Comparison of ENCODE assay signal across 20 cellular contexts in genomic region chr7:151671514-151671913, GRCh38.
DNase-seq lines count a peak whose midpoint lies in the region; ATAC-seq and TF ChIP-seq lines count a peak whose summit lies in the region.
"Had no signal": no experiment of that assay in that cellular context is flagged by ENCODE, and none has a peak within 500 bp of the region (broad histone marks: within the 10 kb centered on the region; RNA-seq: fewer than 3 reads in every experiment).

No MANE protein-coding gene starts in this region.

- H3K27ac ChIP-seq in osteoblast (ENCODE audit: low read depth, low read length), result no peak overlapping the region
- H3K27ac ChIP-seq: BLaER1 treated with 17β-estradiol and CSF1 and Interleukin-3, amounts not matched to agents 10 nM and 100 nM; neutrophil; PC-9; sigmoid colon; uterus; WERI-Rb-1 had no signal

- H3K4me3 Mint-ChIP-seq in activated CD8-positive, alpha-beta memory T cell treated with anti-CD3 and anti-CD28 coated beads, Interleukin-2, amount 10 ng/mL, durations not matched to agents 7 days and 5 days, result no peak overlapping the region

- peaks cover under 1% of the 10 kb centered on the region for H3K9me3 ChIP-seq in osteoblast (ENCODE audit: low read depth, low read length)
- H3K9me3 ChIP-seq: neutrophil, uterus had no signal

- H3K4me3 ChIP-seq in LNCaP clone FGC (ENCODE audit: low read depth, low read length) (no peak overlapping the region), osteoblast (ENCODE audit: insufficient read depth, low read length) (no peak overlapping the region)
- H3K4me3 ChIP-seq: BLaER1 treated with 17β-estradiol and CSF1 and Interleukin-3, amounts not matched to agents 10 nM and 100 nM; lung; PC-9; sigmoid colon; uterus had no signal

- no peaks in the 10 kb centered on the region for H3K36me3 ChIP-seq in osteoblast (ENCODE audit: insufficient read depth, low read length)
- H3K36me3 ChIP-seq: neutrophil, sigmoid colon, uterus, WERI-Rb-1 had no signal

- no peaks in the 10 kb centered on the region for H3K4me1 ChIP-seq in osteoblast (ENCODE audit: insufficient read depth, low read length)
- H3K4me1 ChIP-seq: uterus had no signal

- H4K20me1 ChIP-seq in osteoblast (ENCODE audit: insufficient read depth, low read length), result no peaks in the 10 kb centered on the region
- H4K20me1 ChIP-seq: BLaER1 treated with 17β-estradiol and CSF1 and Interleukin-3, amounts not matched to agents 10 nM and 100 nM had no signal

- H3K27me3 Mint-ChIP-seq in activated CD8-positive, alpha-beta memory T cell treated with anti-CD3 and anti-CD28 coated beads, Interleukin-2, amount 10 ng/mL, durations not matched to agents 7 days and 5 days, result no peaks in the 10 kb centered on the region

- H3K4me2 ChIP-seq in osteoblast (ENCODE audit: insufficient read depth, low read length), result no peak overlapping the region
- H3K4me2 ChIP-seq: BLaER1 treated with 17β-estradiol and CSF1 and Interleukin-3, amounts not matched to agents 10 nM and 100 nM; PC-9 had no signal

- ATAC-seq in left ventricle myocardium superior (peak; percentile 51), GM21360 (IDR thresholded peaks at IDR 0.05; ENCODE audit: unreplicated experiment) (no peak), HG02884 (IDR thresholded peaks at IDR 0.05; ENCODE audit: unreplicated experiment) (no peak), GM18502 (IDR thresholded peaks at IDR 0.05; ENCODE audit: poor library complexity, unreplicated experiment) (no peak)
- no peak for ATAC-seq in activated CD8-positive, alpha-beta memory T cell treated with anti-CD3 and anti-CD28 coated beads, Interleukin-2, amount 10 ng/mL, durations not matched to agents 7 days and 5 days

- DNase-seq in LNCaP clone FGC (ENCODE audit: low read depth) (peak; percentile 28), cerebellum (ENCODE audit: low spot score) (peak; percentile 71), left ventricle myocardium superior (peak; percentile 52), osteoblast (ENCODE audit: insufficient read length, low spot score, missing footprints) (peak; percentile 4)
- no peak for DNase-seq in activated CD8-positive, alpha-beta memory T cell treated with anti-CD3 and anti-CD28 coated beads, Interleukin-2, amount 10 ng/mL, durations not matched to agents 7 days and 5 days
- DNase-seq: ACHN; activated gamma-delta T cell treated with Interleukin-2 at 50 U/mL for 16 hours; central memory CD4-positive, alpha-beta T cell; NCI-H1436; sigmoid colon; T-helper 2 cell; uterus; WERI-Rb-1 had no signal

- no peaks in the 10 kb centered on the region for H3K27me3 ChIP-seq in osteoblast (ENCODE audit: insufficient read depth, low read length)
- H3K27me3 ChIP-seq: BLaER1 treated with 17β-estradiol and CSF1 and Interleukin-3, amounts not matched to agents 10 nM and 100 nM; neutrophil; sigmoid colon; uterus had no signal

- H3K36me3 Mint-ChIP-seq in activated CD8-positive, alpha-beta memory T cell treated with anti-CD3 and anti-CD28 coated beads, Interleukin-2, amount 10 ng/mL, durations not matched to agents 7 days and 5 days, result peaks cover 2% of the 10 kb centered on the region

- no peaks in the 10 kb centered on the region for H3K9me3 Mint-ChIP-seq in activated CD8-positive, alpha-beta memory T cell treated with anti-CD3 and anti-CD28 coated beads, Interleukin-2, amount 10 ng/mL, durations not matched to agents 7 days and 5 days (ENCODE audit: low read depth)

- TF ChIP-seq CTCF in LNCaP clone FGC (IDR thresholded peaks at IDR 0.05; ENCODE audit: control insufficient read depth, extremely low read depth, insufficient read depth) (no peak), osteoblast (IDR thresholded peaks at IDR 0.05; ENCODE audit: extremely low read depth, low read depth, low read length) (no peak)

- H3K79me2 ChIP-seq in osteoblast (ENCODE audit: insufficient read depth, low read length), result no peaks in the 10 kb centered on the region

- CTCF ChIA-PET in activated CD8-positive, alpha-beta memory T cell treated with anti-CD3 and anti-CD28 coated beads, Interleukin-2, amount 10 ng/mL, durations not matched to agents 7 days and 5 days (lab: Charles Lee), result no interaction called here

- no peak overlapping the region for H3K27ac Mint-ChIP-seq in activated CD8-positive, alpha-beta memory T cell treated with anti-CD3 and anti-CD28 coated beads, Interleukin-2, amount 10 ng/mL, durations not matched to agents 7 days and 5 days

- H3K4me1 Mint-ChIP-seq in activated CD8-positive, alpha-beta memory T cell treated with anti-CD3 and anti-CD28 coated beads, Interleukin-2, amount 10 ng/mL, durations not matched to agents 7 days and 5 days, result no peaks in the 10 kb centered on the region

- intact Hi-C loops in left ventricle myocardium superior (cut with micrococcal nuclease), result no loop called here

- no peak overlapping the region for H2AFZ ChIP-seq in osteoblast (ENCODE audit: low read length)
- H2AFZ ChIP-seq: PC-9 had no signal
